In genomic region chr19:13938361-13939027, GRCh38 we compare ENCODE assay signal across 12 cellular contexts. TPM values are rescaled to one million over a fixed set of nuclear protein-coding genes. Genes with fewer than 3 reads are reported as not detected.
DNase-seq lines count a peak whose midpoint lies in the region; ATAC-seq and TF ChIP-seq lines count a peak whose summit lies in the region.
"Had no signal": no experiment of that assay in that cellular context is flagged by ENCODE, and none has a peak within 500 bp of the region (broad histone marks: within the 10 kb centered on the region; RNA-seq: fewer than 3 reads in every experiment).

TSS of gene PODNL1 (minus strand) at chr19:13938417. CDS start at chr19:13938181, 236 bp downstream.

- no peaks in the 10 kb centered on the region for H3K9me3 ChIP-seq in mucosa of descending colon

- peaks cover 4% of the 10 kb centered on the region for H3K4me1 ChIP-seq in mucosa of descending colon (ENCODE audit: low read depth)

- ATAC-seq in esophagus mucosa (peak; percentile 21), mucosa of descending colon (peak; percentile 19)
- ATAC-seq: effector memory CD8-positive, alpha-beta T cell had no signal

- intact Hi-C loops in mucosa of descending colon (cut with DNase I, micrococcal nuclease), result no loop called here

- TF ChIP-seq CTCF in AG04449 (IDR thresholded peaks at IDR 0.05; ENCODE audit: insufficient read depth, low read length, missing control alignments), result no peak
- no peak for TF ChIP-seq CTCF in mucosa of descending colon (IDR thresholded peaks at IDR 0.05)

- POLR2A ChIA-PET in AG04449 (lab: Yijun Ruan, JAX), result interaction anchor here (0.6 to 1.4 kb wide), 6 partner anchors 9 to 118 kb away, joined by 3 to 7 read pairs (median 3); partner anchors contain the start of gene DCAF15

- CTCF ChIA-PET in AG04449 (lab: Yijun Ruan, JAX), result interaction anchor here (0.7 to 1.9 kb wide), 12 partner anchors 9 to 140 kb away, joined by 3 to 11 read pairs (median 4); partner anchors contain the start of genes DCAF15, IL27RA and MISP3

- peak; percentile 47 for DNase-seq in AG04449 (ENCODE audit: low read depth, low spot score)
- peak; percentile 45 for DNase-seq in NCI-H226
- DNase-seq in mucosa of descending colon, result no peak
- DNase-seq in occipital lobe (lab: John Stamatoyannopoulos, UW), result no peak
- no peak for DNase-seq in SKM-1 treated with dmso at 0.1 percent for 144 hours (lab: John Stamatoyannopoulos, UW; ENCODE audit: unreplicated experiment)
- DNase-seq in KG1 (lab: John Stamatoyannopoulos, UW), result no peak
- no peak for DNase-seq in NCI-H2171 treated with DMSO at 0.1 percent for 48 hours (lab: John Stamatoyannopoulos, UW)
- DNase-seq: CD4-positive, CD25-positive, alpha-beta regulatory T cell; effector memory CD8-positive, alpha-beta T cell; NCI-H510A had no signal

- H3K4me3 ChIP-seq in AG04449 (ENCODE audit: low read depth, low read length) (peak within 1 kb of the TSS; percentile 68), mucosa of descending colon (no peak within 1 kb of the TSS)

- H3K36me3 ChIP-seq in mucosa of descending colon (ENCODE audit: low read depth), result no peaks in the 10 kb centered on the region

RNA-seq across cellular contexts. Expression of gene PODNL1, which starts in this region (rescaled TPM):
- total RNA-seq in esophagus mucosa (8.5 TPM), mucosa of descending colon (1 to 10 TPM; 1.7 to 3.4 (median 2.9) TPM), occipital lobe (not detected)
- total RNA-seq: CD4-positive, CD25-positive, alpha-beta regulatory T cell; mononuclear cell had no signal

Comparison
In these comparisons a context has a peak if more than half of its experiments do, and no peak if none do; other contexts are left out.
1. DNase-seq: peak in AG04449 (single experiment) and NCI-H226 (single experiment); none in mucosa of descending colon (0 of 3), occipital lobe (single experiment), SKM-1 treated with dmso at 0.1 percent for 144 hours (single experiment), KG1 (single experiment) and NCI-H2171 treated with DMSO at 0.1 percent for 48 hours (single experiment).